Comparison of ENCODE assay signal across 24 cellular contexts in the genomic region with DNA sequence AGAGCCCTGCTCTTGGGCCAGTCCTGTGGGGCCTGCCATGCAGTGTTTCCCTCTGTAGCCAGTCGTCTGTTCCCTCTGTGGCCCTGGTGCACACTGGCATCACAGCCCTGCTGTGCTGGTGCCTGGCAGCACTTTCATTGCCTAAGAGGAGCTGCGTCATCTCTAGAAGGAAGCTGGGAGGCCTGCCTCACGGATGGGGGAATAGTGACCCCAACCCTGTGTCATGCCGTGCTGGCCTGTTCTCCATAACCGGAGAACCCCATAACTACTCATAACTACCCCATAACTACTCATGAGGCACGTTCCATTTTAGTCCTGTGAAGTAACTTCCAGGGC. TPM values are rescaled to one million over a fixed set of nuclear protein-coding genes. Genes with fewer than 3 reads are reported as not detected.
"Had no signal": no experiment of that assay in that cellular context is flagged by ENCODE, and none has a peak within 500 bp of the region (broad histone marks: within the 10 kb centered on the region; RNA-seq: fewer than 3 reads in every experiment).

No MANE protein-coding gene starts in this region.

- H3K36me3 ChIP-seq: brain microvascular endothelial cell, cardiac muscle cell had no signal

- DNase-seq: activated CD4-positive, alpha-beta memory T cell treated with anti-CD3 and anti-CD28 coated beads for 36 hours; activated CD4-positive, alpha-beta T cell treated with anti-CD3 and anti-CD28 coated beads, Interleukin-2, amount 10 ng/mL, durations not matched to agents 7 days and 5 days; activated CD4-positive, CD25-positive, alpha-beta regulatory T cell; activated CD8-positive, alpha-beta memory T cell treated with anti-CD3 and anti-CD28 coated beads for 24 hours; activated gamma-delta T cell; activated naive CD4-positive, alpha-beta T cell treated with anti-CD3 and anti-CD28 coated beads for 36 hours; activated T-cell treated with anti-CD3 and anti-CD28 coated beads, Interleukin-2, amount 50 U/mL, for 4 hours; amygdala; brain microvascular endothelial cell; cerebellar nuclear complex; Karpas-422; NCI-H1105 treated with DMSO at 0.1 percent for 48 hours; NCI-H1436 treated with DMSO at 0.1 percent for 48 hours; NCI-H187; NCI-H524; NCI-H748 treated with DMSO at 0.1 percent for 48 hours; T-cell; T-helper 2 cell; T1000 had no signal

- H3K4me3 Mint-ChIP-seq: activated CD4-positive, alpha-beta memory T cell treated with anti-CD3 and anti-CD28 coated beads for 36 hours; activated CD4-positive, alpha-beta T cell treated with anti-CD3 and anti-CD28 coated beads, Interleukin-2, amount 10 ng/mL, durations not matched to agents 7 days and 5 days; activated naive CD4-positive, alpha-beta T cell treated with anti-CD3 and anti-CD28 coated beads for 36 hours; activated naive CD8-positive, alpha-beta T cell; activated T-cell treated with anti-CD3 and anti-CD28 coated beads, Interleukin-2, amount 50 U/mL, for 4 hours; activated T-helper 17 cell treated with anti-CD3 and anti-CD28 coated beads, Interleukin-2, amount 50 U/mL, for 72 hours; T-cell had no signal

- H3K27ac Mint-ChIP-seq: activated CD4-positive, alpha-beta memory T cell treated with anti-CD3 and anti-CD28 coated beads for 36 hours; activated CD4-positive, alpha-beta T cell treated with anti-CD3 and anti-CD28 coated beads, Interleukin-2, amount 10 ng/mL, durations not matched to agents 7 days and 5 days; activated naive CD4-positive, alpha-beta T cell treated with anti-CD3 and anti-CD28 coated beads for 36 hours; activated naive CD8-positive, alpha-beta T cell; activated T-helper 17 cell treated with anti-CD3 and anti-CD28 coated beads, Interleukin-2, amount 50 U/mL, for 72 hours; T-cell had no signal

- H3K36me3 Mint-ChIP-seq: activated CD4-positive, alpha-beta memory T cell treated with anti-CD3 and anti-CD28 coated beads for 36 hours; activated naive CD8-positive, alpha-beta T cell; T-cell had no signal

- H3K4me3 ChIP-seq: cardiac muscle cell, SK-N-MC had no signal

- H3K27me3 Mint-ChIP-seq: activated CD4-positive, alpha-beta memory T cell treated with anti-CD3 and anti-CD28 coated beads for 36 hours; activated CD4-positive, alpha-beta T cell treated with anti-CD3 and anti-CD28 coated beads, Interleukin-2, amount 10 ng/mL, durations not matched to agents 7 days and 5 days; activated naive CD8-positive, alpha-beta T cell; activated T-helper 17 cell treated with anti-CD3 and anti-CD28 coated beads, Interleukin-2, amount 50 U/mL, for 72 hours; T-cell had no signal

- ATAC-seq: activated T-cell treated with anti-CD3 and anti-CD28 coated beads, Interleukin-2, amount 50 U/mL, for 4 hours; activated T-helper 17 cell treated with anti-CD3 and anti-CD28 coated beads, Interleukin-2, amount 50 U/mL, for 72 hours; T-cell had no signal

- H3K9me3 Mint-ChIP-seq: activated CD4-positive, alpha-beta memory T cell treated with anti-CD3 and anti-CD28 coated beads for 36 hours; activated CD4-positive, alpha-beta T cell treated with anti-CD3 and anti-CD28 coated beads, Interleukin-2, amount 10 ng/mL, durations not matched to agents 7 days and 5 days; activated naive CD4-positive, alpha-beta T cell treated with anti-CD3 and anti-CD28 coated beads for 36 hours; activated T-cell treated with anti-CD3 and anti-CD28 coated beads, Interleukin-2, amount 50 U/mL, for 4 hours; activated T-helper 17 cell treated with anti-CD3 and anti-CD28 coated beads, Interleukin-2, amount 50 U/mL, for 72 hours; T-cell had no signal

- H3K27ac ChIP-seq: brain microvascular endothelial cell, cardiac muscle cell, SK-N-MC had no signal

- H3K4me1 Mint-ChIP-seq: activated T-helper 17 cell treated with anti-CD3 and anti-CD28 coated beads, Interleukin-2, amount 50 U/mL, for 72 hours had no signal

- H3K27me3 ChIP-seq: cardiac muscle cell had no signal

RNA-seq across cellular contexts. Expression of a gene that starts 14.0 kb away (rescaled TPM):
- total RNA-seq: activated naive CD4-positive, alpha-beta T cell treated with anti-CD3 and anti-CD28 coated beads for 36 hours had no signal

RNA-seq across cellular contexts. Expression of a gene that starts 17.5 kb away (rescaled TPM):
- total RNA-seq: activated T-cell treated with anti-CD3 and anti-CD28 coated beads, Interleukin-2, amount 50 U/mL, for 4 hours; activated T-helper 17 cell treated with anti-CD3 and anti-CD28 coated beads, Interleukin-2, amount 50 U/mL, for 72 hours; RPMI7951 had no signal
